Comparison of ENCODE assay signal across 23 cellular contexts in genomic region chr18:5036523-5036922, GRCh38.
"Had no signal": no experiment of that assay in that cellular context is flagged by ENCODE, and none has a peak within 500 bp of the region (broad histone marks: within the 10 kb centered on the region; RNA-seq: fewer than 3 reads in every experiment).

No MANE protein-coding gene starts in this region.

- H3K4me1 ChIP-seq: colonic mucosa, esophagus muscularis mucosa, foreskin keratinocyte, gastroesophageal sphincter, heart right ventricle, lower lobe of right lung, pancreas, right lobe of liver, tibial nerve, upper lobe of left lung had no signal

- H3K4me3 ChIP-seq: colonic mucosa, esophagus muscularis mucosa, gastroesophageal sphincter, heart right ventricle, lower lobe of right lung, pancreas, right lobe of liver, thoracic aorta, tibial nerve, upper lobe of left lung had no signal

- H3K4me1 Mint-ChIP-seq: natural killer cell; stimulated activated naive B cell treated with anti-CD40 and anti-IgM and Interleukin-4, amounts not matched to agents 10 μg/mL and 1 μg/mL and 100 μg/mL, for 72 hours had no signal

- DNase-seq: colonic mucosa; effector CD8-positive, alpha-beta T cell; foreskin keratinocyte; heart right ventricle; hippocampal formation; left ventricle myocardium superior; lower lobe of right lung; natural killer cell; pancreas; retina; right lobe of liver; small intestine; stimulated activated CD4-positive, alpha-beta T cell treated with anti-CD3 and anti-CD28 coated beads, Interleukin-15, amount 100 ng/mL, for 24 hours; stimulated activated CD4-positive, alpha-beta T cell treated with anti-CD3 and anti-CD28 coated beads, Interleukin-2, amount 100 ng/mL, for 48 hours; stimulated activated naive B cell treated with anti-CD40 and anti-IgM and Interleukin-4, amounts not matched to agents 10 μg/mL and 1 μg/mL and 100 μg/mL, for 72 hours; upper lobe of left lung had no signal

- H3K27me3 ChIP-seq: colonic mucosa, esophagus muscularis mucosa, foreskin keratinocyte, gastroesophageal sphincter, heart right ventricle, neutrophil, right lobe of liver, tibial nerve, upper lobe of left lung had no signal

- H3K36me3 Mint-ChIP-seq: natural killer cell had no signal

- ATAC-seq: foreskin keratinocyte; gastroesophageal sphincter; heart right ventricle; left ventricle myocardium superior; lower lobe of right lung; natural killer cell; pancreas; right lobe of liver; stimulated activated naive B cell treated with anti-CD40 and anti-IgM and Interleukin-4, amounts not matched to agents 10 μg/mL and 1 μg/mL and 100 μg/mL, for 72 hours had no signal

- H3K9me3 ChIP-seq: colonic mucosa, neutrophil, pancreas, upper lobe of left lung had no signal

- H3K36me3 ChIP-seq: colonic mucosa, esophagus muscularis mucosa, gastroesophageal sphincter, heart right ventricle, lower lobe of right lung, neutrophil, pancreas, right lobe of liver, thoracic aorta, tibial nerve, upper lobe of left lung had no signal

- H3K27ac ChIP-seq: colonic mucosa, esophagus muscularis mucosa, foreskin keratinocyte, gastroesophageal sphincter, heart right ventricle, lower lobe of right lung, neutrophil, pancreas, right lobe of liver, thoracic aorta, tibial nerve, upper lobe of left lung had no signal

- H3K27ac Mint-ChIP-seq: dendritic cell treated with granulocyte-macrophage colony-stimulating factor and Interleukin-4, amounts not matched to agents 40 ng/mL and 50 ng/mL, for 4 days; natural killer cell; stimulated activated naive B cell treated with anti-CD40 and anti-IgM and Interleukin-4, amounts not matched to agents 10 μg/mL and 1 μg/mL and 100 μg/mL, for 72 hours; stimulated activated naive CD8-positive, alpha-beta T cell treated with anti-CD3 and anti-CD28 coated beads, Interleukin-15, Interleukin-2, amounts not matched to agents 100 ng/mL and 50 ng/mL, for 24 hours had no signal

- H3K4me3 Mint-ChIP-seq: dendritic cell treated with granulocyte-macrophage colony-stimulating factor and Interleukin-4, amounts not matched to agents 40 ng/mL and 50 ng/mL, for 4 days; natural killer cell; stimulated activated naive B cell treated with anti-CD40 and anti-IgM and Interleukin-4, amounts not matched to agents 10 μg/mL and 1 μg/mL and 100 μg/mL, for 72 hours; stimulated activated naive CD8-positive, alpha-beta T cell treated with anti-CD3 and anti-CD28 coated beads, Interleukin-15, Interleukin-2, amounts not matched to agents 100 ng/mL and 50 ng/mL, for 24 hours had no signal

- H3K9me3 Mint-ChIP-seq: dendritic cell treated with granulocyte-macrophage colony-stimulating factor and Interleukin-4, amounts not matched to agents 40 ng/mL and 50 ng/mL, for 4 days had no signal

- H3K27me3 Mint-ChIP-seq: dendritic cell treated with granulocyte-macrophage colony-stimulating factor and Interleukin-4, amounts not matched to agents 40 ng/mL and 50 ng/mL, for 4 days; stimulated activated naive B cell treated with anti-CD40 and anti-IgM and Interleukin-4, amounts not matched to agents 10 μg/mL and 1 μg/mL and 100 μg/mL, for 72 hours had no signal
